ENCODE assay signal across 2 cellular contexts in the genomic region with DNA sequence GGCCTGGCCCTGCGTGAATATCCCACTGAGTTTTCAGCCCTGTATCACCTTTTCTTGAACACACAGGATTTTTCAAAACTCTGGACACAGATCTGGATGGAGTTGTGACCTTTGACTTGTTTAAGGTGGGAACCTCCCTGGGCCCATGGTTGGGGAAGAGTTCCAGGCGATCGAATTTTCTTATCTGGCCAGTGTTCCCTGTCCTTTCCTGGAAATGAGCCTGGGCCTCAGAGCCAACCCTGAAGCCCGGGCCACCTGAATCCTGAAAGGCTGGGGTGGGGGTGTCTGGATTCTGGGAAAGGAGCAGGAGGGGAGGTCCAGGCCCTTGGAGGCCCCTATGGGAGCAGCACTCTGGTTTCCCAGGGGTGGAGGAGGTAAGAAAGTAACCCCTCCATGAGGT.
TF ChIP-seq lines count a peak whose summit lies in the region.

No MANE protein-coding gene starts in this region.

TF ChIP-seq in liver, 16 proteins besides CTCF, POLR2A, EP300 and RAD21:
- peak; percentile 79 for TF ChIP-seq SP1 (IDR thresholded peaks at IDR 0.05)
- TF ChIP-seq TAF1 (conservative IDR thresholded peaks at IDR 0.05): no peak
- TF ChIP-seq HNF4G (IDR thresholded peaks at IDR 0.05): no peak
- no peak for TF ChIP-seq FOXA1 (IDR thresholded peaks at IDR 0.05)
- no peak for TF ChIP-seq EGR1 (IDR thresholded peaks at IDR 0.05; ENCODE audit: low read depth in 2 of 2)
- TF ChIP-seq, protein P1, sequence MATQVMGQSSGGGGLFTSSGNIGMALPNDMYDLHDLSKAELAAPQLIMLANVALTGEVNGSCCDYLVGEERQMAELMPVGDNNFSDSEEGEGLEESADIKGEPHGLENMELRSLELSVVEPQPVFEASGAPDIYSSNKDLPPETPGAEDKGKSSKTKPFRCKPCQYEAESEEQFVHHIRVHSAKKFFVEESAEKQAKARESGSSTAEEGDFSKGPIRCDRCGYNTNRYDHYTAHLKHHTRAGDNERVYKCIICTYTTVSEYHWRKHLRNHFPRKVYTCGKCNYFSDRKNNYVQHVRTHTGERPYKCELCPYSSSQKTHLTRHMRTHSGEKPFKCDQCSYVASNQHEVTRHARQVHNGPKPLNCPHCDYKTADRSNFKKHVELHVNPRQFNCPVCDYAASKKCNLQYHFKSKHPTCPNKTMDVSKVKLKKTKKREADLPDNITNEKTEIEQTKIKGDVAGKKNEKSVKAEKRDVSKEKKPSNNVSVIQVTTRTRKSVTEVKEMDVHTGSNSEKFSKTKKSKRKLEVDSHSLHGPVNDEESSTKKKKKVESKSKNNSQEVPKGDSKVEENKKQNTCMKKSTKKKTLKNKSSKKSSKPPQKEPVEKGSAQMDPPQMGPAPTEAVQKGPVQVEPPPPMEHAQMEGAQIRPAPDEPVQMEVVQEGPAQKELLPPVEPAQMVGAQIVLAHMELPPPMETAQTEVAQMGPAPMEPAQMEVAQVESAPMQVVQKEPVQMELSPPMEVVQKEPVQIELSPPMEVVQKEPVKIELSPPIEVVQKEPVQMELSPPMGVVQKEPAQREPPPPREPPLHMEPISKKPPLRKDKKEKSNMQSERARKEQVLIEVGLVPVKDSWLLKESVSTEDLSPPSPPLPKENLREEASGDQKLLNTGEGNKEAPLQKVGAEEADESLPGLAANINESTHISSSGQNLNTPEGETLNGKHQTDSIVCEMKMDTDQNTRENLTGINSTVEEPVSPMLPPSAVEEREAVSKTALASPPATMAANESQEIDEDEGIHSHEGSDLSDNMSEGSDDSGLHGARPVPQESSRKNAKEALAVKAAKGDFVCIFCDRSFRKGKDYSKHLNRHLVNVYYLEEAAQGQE (IDR thresholded peaks at IDR 0.05): no peak
- TF ChIP-seq RXRA (IDR thresholded peaks at IDR 0.05): peak; percentile 59 to 67
- peak; percentile 62 for TF ChIP-seq NR2F2 (IDR thresholded peaks at IDR 0.05)
- no peak for TF ChIP-seq ATF3 (IDR thresholded peaks at IDR 0.05)
- TF ChIP-seq MAX (IDR thresholded peaks at IDR 0.05): no peak
- TF ChIP-seq GABPA (IDR thresholded peaks at IDR 0.05 in 1 of 2, conservative IDR thresholded peaks at IDR 0.05 in 1 of 2): peak in 1 of 2 donors; percentile 14
- TF ChIP-seq FOXA2 (IDR thresholded peaks at IDR 0.05): no peak
- TF ChIP-seq JUND (IDR thresholded peaks at IDR 0.05): no peak
- TF ChIP-seq, protein P2, sequence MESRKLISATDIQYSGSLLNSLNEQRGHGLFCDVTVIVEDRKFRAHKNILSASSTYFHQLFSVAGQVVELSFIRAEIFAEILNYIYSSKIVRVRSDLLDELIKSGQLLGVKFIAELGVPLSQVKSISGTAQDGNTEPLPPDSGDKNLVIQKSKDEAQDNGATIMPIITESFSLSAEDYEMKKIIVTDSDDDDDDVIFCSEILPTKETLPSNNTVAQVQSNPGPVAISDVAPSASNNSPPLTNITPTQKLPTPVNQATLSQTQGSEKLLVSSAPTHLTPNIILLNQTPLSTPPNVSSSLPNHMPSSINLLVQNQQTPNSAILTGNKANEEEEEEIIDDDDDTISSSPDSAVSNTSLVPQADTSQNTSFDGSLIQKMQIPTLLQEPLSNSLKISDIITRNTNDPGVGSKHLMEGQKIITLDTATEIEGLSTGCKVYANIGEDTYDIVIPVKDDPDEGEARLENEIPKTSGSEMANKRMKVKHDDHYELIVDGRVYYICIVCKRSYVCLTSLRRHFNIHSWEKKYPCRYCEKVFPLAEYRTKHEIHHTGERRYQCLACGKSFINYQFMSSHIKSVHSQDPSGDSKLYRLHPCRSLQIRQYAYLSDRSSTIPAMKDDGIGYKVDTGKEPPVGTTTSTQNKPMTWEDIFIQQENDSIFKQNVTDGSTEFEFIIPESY (IDR thresholded peaks at IDR 0.05): no peak
- TF ChIP-seq HNF4A (conservative IDR thresholded peaks at IDR 0.05): peak; percentile 60 to 62
- TF ChIP-seq YY1 (IDR thresholded peaks at IDR 0.05): no peak

TF ChIP-seq in HepG2, 621 proteins besides CTCF, POLR2A, EP300 and RAD21:
- TF ChIP-seq RNF219 (CRISPR knock-in tag; IDR thresholded peaks at IDR 0.05) (no peak), TARDBP (CRISPR knock-in tag; IDR thresholded peaks at IDR 0.05) (no peak), KDM2A (CRISPR knock-in tag; IDR thresholded peaks at IDR 0.05; ENCODE audit: borderline replicate concordance, low read depth) (no peak), ZBTB4 (CRISPR knock-in tag; IDR thresholded peaks at IDR 0.05; ENCODE audit: borderline replicate concordance) (no peak), ZSCAN31 (CRISPR knock-in tag; IDR thresholded peaks at IDR 0.05; ENCODE audit: low read depth) (no peak), ZNF234 (CRISPR knock-in tag; conservative IDR thresholded peaks at IDR 0.05) (no peak)
